Comparison of ENCODE assay signal across 8 cellular contexts in genomic region chr4:45350438-45350837, GRCh38.
DNase-seq lines count a peak whose midpoint lies in the region; ATAC-seq and TF ChIP-seq lines count a peak whose summit lies in the region.

No MANE protein-coding gene starts in this region.

- intact Hi-C loops in Right ventricle myocardium inferior (cut with DNase I): no loop called here
- intact Hi-C loops in cardiac septum (cut with DNase I): no loop called here
- intact Hi-C loops in left ventricle myocardium inferior (cut with micrococcal nuclease): no loop called here
- intact Hi-C loops in vagina (cut with DNase I): no loop called here

- H3K27ac ChIP-seq in left ventricle myocardium inferior (replicated peaks) (no peak overlapping the region), vagina (no peak overlapping the region)

- H3K9me3 ChIP-seq in left ventricle myocardium inferior (replicated peaks): no peaks in the 10 kb centered on the region
- H3K9me3 ChIP-seq in vagina: no peaks in the 10 kb centered on the region

- H3K27me3 ChIP-seq in left ventricle myocardium inferior (ENCODE audit: low read depth) (no peaks in the 10 kb centered on the region), vagina (no peaks in the 10 kb centered on the region)

- DNase-seq in Right ventricle myocardium inferior (ENCODE audit: missing footprints): no peak
- no peak for DNase-seq in cardiac septum (ENCODE audit: low spot score)
- DNase-seq in NCI-H460 (ENCODE audit: extremely low read depth, low read depth): peak; percentile 17
- no peak for DNase-seq in left ventricle myocardium inferior
- no peak for DNase-seq in NCI-H1092 treated with DMSO at 0.1 percent for 48 hours (lab: John Stamatoyannopoulos, UW)
- DNase-seq in vagina (ENCODE audit: extremely low spot score in 2 of 2): no peak
- DNase-seq in omental fat pad (ENCODE audit: low spot score): no peak

- no peaks in the 10 kb centered on the region for H3K36me3 ChIP-seq in left ventricle myocardium inferior
- no peaks in the 10 kb centered on the region for H3K36me3 ChIP-seq in vagina

- peak; percentile 60 for ATAC-seq in Right ventricle myocardium inferior
- no peak for ATAC-seq in activated CD4-positive, CD25-positive, alpha-beta regulatory T cell treated with anti-CD3 and anti-CD28 coated beads, Interleukin-2, amount 50 U/mL, for 24 hours
- no peak for ATAC-seq in omental fat pad (ENCODE audit: low FRiP score)

- TF ChIP-seq POLR2A in vagina (IDR thresholded peaks at IDR 0.05): no peak

- H3K4me1 ChIP-seq in left ventricle myocardium inferior: peaks cover 4% of the 10 kb centered on the region
- H3K4me1 ChIP-seq in vagina: no peaks in the 10 kb centered on the region

- H3K4me3 ChIP-seq in left ventricle myocardium inferior: peak overlapping the region; percentile 44
- H3K4me3 ChIP-seq in vagina: peak overlapping the region in 1 of 2 donors; percentile 3

- no peak for TF ChIP-seq CTCF in left ventricle myocardium inferior (IDR thresholded peaks at IDR 0.05; ENCODE audit: borderline replicate concordance)
- TF ChIP-seq CTCF in vagina (IDR thresholded peaks at IDR 0.05): no peak
- TF ChIP-seq CTCF in omental fat pad (IDR thresholded peaks at IDR 0.05): no peak
